Comparison of ENCODE assay signal across 30 cellular contexts in genomic region chr16:47366228-47366627, GRCh38.
"Had no signal": no experiment of that assay in that cellular context is flagged by ENCODE, and none has a peak within 500 bp of the region (broad histone marks: within the 10 kb centered on the region; RNA-seq: fewer than 3 reads in every experiment).

No MANE protein-coding gene starts in this region.

- H3K9me3 ChIP-seq: adrenal gland, ascending aorta, body of pancreas, MG63, Peyer's patch, SJSA1 had no signal

- H3K27me3 Mint-ChIP-seq: activated naive CD8-positive, alpha-beta T cell treated with anti-CD3 and anti-CD28 coated beads, Interleukin-2, amount 10 ng/mL, durations not matched to agents 7 days and 5 days had no signal

- H3K27ac Mint-ChIP-seq: activated CD8-positive, alpha-beta T cell treated with anti-CD3 and anti-CD28 coated beads, Interleukin-2, amount 10 ng/mL, durations not matched to agents 7 days and 5 days; activated naive CD8-positive, alpha-beta T cell treated with anti-CD3 and anti-CD28 coated beads, Interleukin-2, amount 10 ng/mL, durations not matched to agents 7 days and 5 days; T-helper 1 cell treated with Interleukin-12 subunit alpha and Interleukin-12 subunit beta and Interleukin-4 antibody, amounts not matched to agents 30 μg/mL and 1 μg/mL, for 36 hours had no signal

- H3K27me3 ChIP-seq: adrenal gland, ascending aorta, body of pancreas, MG63, Peyer's patch, SJSA1 had no signal

- H3K4me3 ChIP-seq: adrenal gland, ascending aorta, body of pancreas, MG63, Peyer's patch, SJSA1 had no signal

- H3K27ac ChIP-seq: adrenal gland, ascending aorta, body of pancreas, Peyer's patch, RWPE1, SJSA1 had no signal

- H3K36me3 ChIP-seq: adrenal gland, MG63, SJSA1 had no signal

- H3K4me3 Mint-ChIP-seq: activated CD8-positive, alpha-beta T cell treated with anti-CD3 and anti-CD28 coated beads, Interleukin-2, amount 10 ng/mL, durations not matched to agents 7 days and 5 days; activated naive CD8-positive, alpha-beta T cell treated with anti-CD3 and anti-CD28 coated beads, Interleukin-2, amount 10 ng/mL, durations not matched to agents 7 days and 5 days; T-helper 1 cell treated with Interleukin-12 subunit alpha and Interleukin-12 subunit beta and Interleukin-4 antibody, amounts not matched to agents 30 μg/mL and 1 μg/mL, for 36 hours had no signal

- DNase-seq: activated CD4-positive, alpha-beta T cell treated with anti-CD3 and anti-CD28 coated beads for 48 hours; activated CD4-positive, alpha-beta T cell treated with anti-CD3 and anti-CD28 coated beads, Interleukin-2, amount 50 U/mL, for 4 hours; activated CD4-positive, CD25-positive, alpha-beta regulatory T cell treated with anti-CD3 and anti-CD28 coated beads, Interleukin-2, amount 50 U/mL, for 72 hours; activated CD8-positive, alpha-beta memory T cell treated with anti-CD3 and anti-CD28 coated beads, Interleukin-2, amount 50 U/mL, for 48 hours; activated CD8-positive, alpha-beta T cell treated with anti-CD3 and anti-CD28 coated beads, Interleukin-2, amount 10 ng/mL, durations not matched to agents 7 days and 5 days; activated naive CD4-positive, alpha-beta T cell treated with anti-CD3 and anti-CD28 coated beads, Interleukin-2, amount 50 U/mL, for 16 hours; activated naive CD8-positive, alpha-beta T cell treated with anti-CD3 and anti-CD28 coated beads, Interleukin-2, amount 10 ng/mL, durations not matched to agents 7 days and 5 days; activated T-cell treated with anti-CD3 and anti-CD28 coated beads, Interleukin-2, amount 50 U/mL, for 1 hour; adrenal gland; body of pancreas; central memory CD4-positive, alpha-beta T cell; MG63; MV-4-11; NCI-H1092 treated with DMSO at 0.1 percent for 48 hours; NCI-H1417 treated with DMSO at 0.1 percent for 48 hours; NCI-H1694; NCI-H2029; NCI-H2107; NCI-H2171 treated with DMSO at 0.1 percent for 48 hours; NCI-H226; NCI-H526; NCI-H82; NK-92 treated with Interleukin-12 subunit alpha and Interleukin-12 subunit beta, amount 100 ng/mL, for 24 hours; Peyer's patch; Right ventricle myocardium superior had no signal

- H3K9me3 Mint-ChIP-seq: T-helper 1 cell treated with Interleukin-12 subunit alpha and Interleukin-12 subunit beta and Interleukin-4 antibody, amounts not matched to agents 30 μg/mL and 1 μg/mL, for 36 hours had no signal

- ATAC-seq: activated CD8-positive, alpha-beta T cell treated with anti-CD3 and anti-CD28 coated beads, Interleukin-2, amount 10 ng/mL, durations not matched to agents 7 days and 5 days; body of pancreas; SK-N-SH treated with all-trans-retinoic acid at 6 μM for 48 hours had no signal

- H3K4me1 ChIP-seq: adrenal gland, ascending aorta, body of pancreas, Peyer's patch, SJSA1 had no signal
